Comparison of ENCODE assay signal across 1 cellular context in the genomic region with DNA sequence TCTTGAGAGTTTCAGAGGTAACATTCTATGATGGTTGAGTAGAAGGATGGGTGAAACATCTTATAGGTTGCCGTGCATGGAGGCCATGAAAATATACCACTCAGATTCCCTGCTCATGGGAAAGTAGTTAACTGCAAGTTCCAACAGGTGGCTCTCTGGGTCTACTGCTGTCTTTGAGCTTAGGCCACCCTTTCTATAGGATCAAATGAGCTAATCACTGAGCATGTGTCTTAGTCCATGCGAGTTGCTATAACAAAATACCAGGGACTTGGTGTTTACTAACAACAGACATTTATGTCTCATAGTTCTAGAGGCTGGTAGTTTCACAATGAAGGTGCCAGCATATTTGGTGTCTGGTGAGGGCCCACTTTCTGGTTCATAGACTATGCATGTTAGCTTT.
TF ChIP-seq lines count a peak whose summit lies in the region.

No MANE protein-coding gene starts in this region.

TF ChIP-seq in GM23338, 12 proteins besides CTCF, POLR2A, EP300 and RAD21:
- TF ChIP-seq, protein P1, sequence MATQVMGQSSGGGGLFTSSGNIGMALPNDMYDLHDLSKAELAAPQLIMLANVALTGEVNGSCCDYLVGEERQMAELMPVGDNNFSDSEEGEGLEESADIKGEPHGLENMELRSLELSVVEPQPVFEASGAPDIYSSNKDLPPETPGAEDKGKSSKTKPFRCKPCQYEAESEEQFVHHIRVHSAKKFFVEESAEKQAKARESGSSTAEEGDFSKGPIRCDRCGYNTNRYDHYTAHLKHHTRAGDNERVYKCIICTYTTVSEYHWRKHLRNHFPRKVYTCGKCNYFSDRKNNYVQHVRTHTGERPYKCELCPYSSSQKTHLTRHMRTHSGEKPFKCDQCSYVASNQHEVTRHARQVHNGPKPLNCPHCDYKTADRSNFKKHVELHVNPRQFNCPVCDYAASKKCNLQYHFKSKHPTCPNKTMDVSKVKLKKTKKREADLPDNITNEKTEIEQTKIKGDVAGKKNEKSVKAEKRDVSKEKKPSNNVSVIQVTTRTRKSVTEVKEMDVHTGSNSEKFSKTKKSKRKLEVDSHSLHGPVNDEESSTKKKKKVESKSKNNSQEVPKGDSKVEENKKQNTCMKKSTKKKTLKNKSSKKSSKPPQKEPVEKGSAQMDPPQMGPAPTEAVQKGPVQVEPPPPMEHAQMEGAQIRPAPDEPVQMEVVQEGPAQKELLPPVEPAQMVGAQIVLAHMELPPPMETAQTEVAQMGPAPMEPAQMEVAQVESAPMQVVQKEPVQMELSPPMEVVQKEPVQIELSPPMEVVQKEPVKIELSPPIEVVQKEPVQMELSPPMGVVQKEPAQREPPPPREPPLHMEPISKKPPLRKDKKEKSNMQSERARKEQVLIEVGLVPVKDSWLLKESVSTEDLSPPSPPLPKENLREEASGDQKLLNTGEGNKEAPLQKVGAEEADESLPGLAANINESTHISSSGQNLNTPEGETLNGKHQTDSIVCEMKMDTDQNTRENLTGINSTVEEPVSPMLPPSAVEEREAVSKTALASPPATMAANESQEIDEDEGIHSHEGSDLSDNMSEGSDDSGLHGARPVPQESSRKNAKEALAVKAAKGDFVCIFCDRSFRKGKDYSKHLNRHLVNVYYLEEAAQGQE (IDR thresholded peaks at IDR 0.05; ENCODE audit: unreplicated experiment), result no peak
- TF ChIP-seq JUNB (IDR thresholded peaks at IDR 0.05; ENCODE audit: unreplicated experiment) (no peak), EZH2 (IDR thresholded peaks at IDR 0.05; ENCODE audit: low read depth, unreplicated experiment) (no peak), CREB1 (CRISPR knock-in tag; IDR thresholded peaks at IDR 0.05; ENCODE audit: low read depth) (no peak), ZNF331 (CRISPR knock-in tag; IDR thresholded peaks at IDR 0.05; ENCODE audit: low read depth) (no peak), POLR2AphosphoS5 (IDR thresholded peaks at IDR 0.05; ENCODE audit: low read depth) (no peak), STAT1 (IDR thresholded peaks at IDR 0.05; ENCODE audit: unreplicated experiment) (no peak), NANOG (IDR thresholded peaks at IDR 0.05; ENCODE audit: borderline replicate concordance) (no peak), ZNF114 (CRISPR knock-in tag; IDR thresholded peaks at IDR 0.05) (no peak), EZH2phosphoT487 (IDR thresholded peaks at IDR 0.05; ENCODE audit: unreplicated experiment) (no peak)
- TF ChIP-seq, protein P2, sequence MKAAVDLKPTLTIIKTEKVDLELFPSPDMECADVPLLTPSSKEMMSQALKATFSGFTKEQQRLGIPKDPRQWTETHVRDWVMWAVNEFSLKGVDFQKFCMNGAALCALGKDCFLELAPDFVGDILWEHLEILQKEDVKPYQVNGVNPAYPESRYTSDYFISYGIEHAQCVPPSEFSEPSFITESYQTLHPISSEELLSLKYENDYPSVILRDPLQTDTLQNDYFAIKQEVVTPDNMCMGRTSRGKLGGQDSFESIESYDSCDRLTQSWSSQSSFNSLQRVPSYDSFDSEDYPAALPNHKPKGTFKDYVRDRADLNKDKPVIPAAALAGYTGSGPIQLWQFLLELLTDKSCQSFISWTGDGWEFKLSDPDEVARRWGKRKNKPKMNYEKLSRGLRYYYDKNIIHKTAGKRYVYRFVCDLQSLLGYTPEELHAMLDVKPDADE (IDR thresholded peaks at IDR 0.05), result no peak
- TF ChIP-seq, protein P3, sequence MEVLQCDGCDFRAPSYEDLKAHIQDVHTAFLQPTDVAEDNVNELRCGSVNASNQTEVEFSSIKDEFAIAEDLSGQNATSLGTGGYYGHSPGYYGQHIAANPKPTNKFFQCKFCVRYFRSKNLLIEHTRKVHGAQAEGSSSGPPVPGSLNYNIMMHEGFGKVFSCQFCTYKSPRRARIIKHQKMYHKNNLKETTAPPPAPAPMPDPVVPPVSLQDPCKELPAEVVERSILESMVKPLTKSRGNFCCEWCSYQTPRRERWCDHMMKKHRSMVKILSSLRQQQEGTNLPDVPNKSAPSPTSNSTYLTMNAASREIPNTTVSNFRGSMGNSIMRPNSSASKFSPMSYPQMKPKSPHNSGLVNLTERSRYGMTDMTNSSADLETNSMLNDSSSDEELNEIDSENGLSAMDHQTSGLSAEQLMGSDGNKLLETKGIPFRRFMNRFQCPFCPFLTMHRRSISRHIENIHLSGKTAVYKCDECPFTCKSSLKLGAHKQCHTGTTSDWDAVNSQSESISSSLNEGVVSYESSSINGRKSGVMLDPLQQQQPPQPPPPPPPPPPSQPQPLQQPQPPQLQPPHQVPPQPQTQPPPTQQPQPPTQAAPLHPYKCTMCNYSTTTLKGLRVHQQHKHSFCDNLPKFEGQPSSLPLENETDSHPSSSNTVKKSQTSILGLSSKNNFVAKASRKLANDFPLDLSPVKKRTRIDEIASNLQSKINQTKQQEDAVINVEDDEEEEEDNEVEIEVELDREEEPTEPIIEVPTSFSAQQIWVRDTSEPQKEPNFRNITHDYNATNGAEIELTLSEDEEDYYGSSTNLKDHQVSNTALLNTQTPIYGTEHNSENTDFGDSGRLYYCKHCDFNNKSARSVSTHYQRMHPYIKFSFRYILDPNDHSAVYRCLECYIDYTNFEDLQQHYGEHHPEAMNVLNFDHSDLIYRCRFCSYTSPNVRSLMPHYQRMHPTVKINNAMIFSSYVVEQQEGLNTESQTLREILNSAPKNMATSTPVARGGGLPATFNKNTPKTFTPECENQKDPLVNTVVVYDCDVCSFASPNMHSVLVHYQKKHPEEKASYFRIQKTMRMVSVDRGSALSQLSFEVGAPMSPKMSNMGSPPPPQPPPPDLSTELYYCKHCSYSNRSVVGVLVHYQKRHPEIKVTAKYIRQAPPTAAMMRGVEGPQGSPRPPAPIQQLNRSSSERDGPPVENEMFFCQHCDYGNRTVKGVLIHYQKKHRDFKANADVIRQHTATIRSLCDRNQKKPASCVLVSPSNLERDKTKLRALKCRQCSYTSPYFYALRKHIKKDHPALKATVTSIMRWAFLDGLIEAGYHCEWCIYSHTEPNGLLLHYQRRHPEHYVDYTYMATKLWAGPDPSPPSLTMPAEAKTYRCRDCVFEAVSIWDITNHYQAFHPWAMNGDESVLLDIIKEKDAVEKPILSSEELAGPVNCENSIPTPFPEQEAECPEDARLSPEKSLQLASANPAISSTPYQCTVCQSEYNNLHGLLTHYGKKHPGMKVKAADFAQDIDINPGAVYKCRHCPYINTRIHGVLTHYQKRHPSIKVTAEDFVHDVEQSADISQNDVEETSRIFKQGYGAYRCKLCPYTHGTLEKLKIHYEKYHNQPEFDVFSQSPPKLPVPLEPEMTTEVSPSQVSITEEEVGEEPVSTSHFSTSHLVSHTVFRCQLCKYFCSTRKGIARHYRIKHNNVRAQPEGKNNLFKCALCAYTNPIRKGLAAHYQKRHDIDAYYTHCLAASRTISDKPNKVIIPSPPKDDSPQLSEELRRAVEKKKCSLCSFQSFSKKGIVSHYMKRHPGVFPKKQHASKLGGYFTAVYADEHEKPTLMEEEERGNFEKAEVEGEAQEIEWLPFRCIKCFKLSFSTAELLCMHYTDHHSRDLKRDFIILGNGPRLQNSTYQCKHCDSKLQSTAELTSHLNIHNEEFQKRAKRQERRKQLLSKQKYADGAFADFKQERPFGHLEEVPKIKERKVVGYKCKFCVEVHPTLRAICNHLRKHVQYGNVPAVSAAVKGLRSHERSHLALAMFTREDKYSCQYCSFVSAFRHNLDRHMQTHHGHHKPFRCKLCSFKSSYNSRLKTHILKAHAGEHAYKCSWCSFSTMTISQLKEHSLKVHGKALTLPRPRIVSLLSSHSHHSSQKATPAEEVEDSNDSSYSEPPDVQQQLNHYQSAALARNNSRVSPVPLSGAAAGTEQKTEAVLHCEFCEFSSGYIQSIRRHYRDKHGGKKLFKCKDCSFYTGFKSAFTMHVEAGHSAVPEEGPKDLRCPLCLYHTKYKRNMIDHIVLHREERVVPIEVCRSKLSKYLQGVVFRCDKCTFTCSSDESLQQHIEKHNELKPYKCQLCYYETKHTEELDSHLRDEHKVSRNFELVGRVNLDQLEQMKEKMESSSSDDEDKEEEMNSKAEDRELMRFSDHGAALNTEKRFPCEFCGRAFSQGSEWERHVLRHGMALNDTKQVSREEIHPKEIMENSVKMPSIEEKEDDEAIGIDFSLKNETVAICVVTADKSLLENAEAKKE (CRISPR knock-in tag; IDR thresholded peaks at IDR 0.05), result no peak
